In the genomic region with DNA sequence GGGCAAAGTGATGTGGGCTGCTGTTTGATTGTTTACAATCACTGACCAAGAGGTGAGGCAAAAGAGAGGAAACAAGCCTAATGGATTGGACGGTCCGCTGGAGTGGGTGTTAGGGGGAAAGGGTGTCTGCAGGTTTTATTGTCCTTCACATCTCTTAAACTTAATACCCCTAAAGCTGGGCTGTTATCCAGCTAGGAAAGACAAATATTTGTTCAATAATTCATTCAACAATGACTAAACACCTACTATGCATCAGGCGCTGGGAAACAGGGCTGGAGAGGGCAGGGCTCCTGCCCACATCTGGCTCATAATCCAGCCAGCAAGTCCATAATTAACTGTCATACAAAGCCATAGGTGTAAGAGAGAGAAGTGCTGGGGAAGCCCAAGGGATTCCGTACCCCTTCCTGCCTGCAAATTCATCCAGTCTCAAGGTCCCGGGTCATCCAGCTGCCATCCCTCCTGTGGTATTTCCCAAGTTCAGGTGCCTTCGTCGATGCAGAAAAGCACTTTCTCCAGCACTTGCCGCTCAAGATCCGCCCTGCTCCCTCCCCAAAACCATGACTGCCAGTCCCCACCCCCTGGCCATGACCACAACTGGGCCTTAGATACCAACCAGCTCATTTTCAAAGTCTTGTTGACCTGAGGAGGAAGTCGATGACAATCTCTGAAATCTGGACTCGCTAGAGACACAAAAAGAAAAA, we compare ENCODE assay signal across 10 cellular contexts. TPM values are rescaled to one million over a fixed set of nuclear protein-coding genes. Genes with fewer than 3 reads are reported as not detected.
DNase-seq lines count a peak whose midpoint lies in the region; ATAC-seq lines count a peak whose summit lies in the region.
"Had no signal": no experiment of that assay in that cellular context is flagged by ENCODE, and none has a peak within 500 bp of the region (broad histone marks: within the 10 kb centered on the region; RNA-seq: fewer than 3 reads in every experiment).

No MANE protein-coding gene starts in this region.

- no peaks in the 10 kb centered on the region for H3K27me3 ChIP-seq in GM23248 (replicated peaks; ENCODE audit: insufficient read depth)

- H3K36me3 ChIP-seq in GM23248 (ENCODE audit: low read depth) = peaks cover 2% of the 10 kb centered on the region; the same call in 1 of the 2 replicates

- no peaks in the 10 kb centered on the region for H3K9me2 ChIP-seq in GM23248 (ENCODE audit: insufficient read depth)

- no peaks in the 10 kb centered on the region for H3K9me3 Mint-ChIP-seq in activated CD4-positive, alpha-beta memory T cell treated with anti-CD3 and anti-CD28 coated beads for 36 hours
- no peaks in the 10 kb centered on the region for H3K9me3 Mint-ChIP-seq in natural killer cell treated with Interleukin-12 subunit alpha and Interleukin-12 subunit beta and Interleukin-15 and Interleukin-18, amount 100 ng/mL, for 72 hours
- H3K9me3 Mint-ChIP-seq in T-helper 2 cell treated with Interferon-gamma antibody and Interleukin-4, amounts not matched to agents 5 μg/mL and 100 μg/mL, for 36 hours = no peaks in the 10 kb centered on the region

- in situ Hi-C loops in GM23248 (cut with MboI) = no loop called here

- DNase-seq in GM23248 = peak; percentile 23
- DNase-seq in NCI-H2029 treated with DMSO at 0.1 percent for 48 hours (lab: John Stamatoyannopoulos, UW) = peak; percentile 60
- peak; percentile 34 for DNase-seq in activated CD4-positive, alpha-beta memory T cell treated with anti-CD3 and anti-CD28 coated beads for 36 hours
- no peak for DNase-seq in natural killer cell treated with Interleukin-12 subunit alpha and Interleukin-12 subunit beta and Interleukin-15 and Interleukin-18, amount 100 ng/mL, for 72 hours (ENCODE audit: low spot score)
- no peak for DNase-seq in kidney glomerular epithelial cell (lab: John Stamatoyannopoulos, UW)
- no peak for DNase-seq in hypothalamus (lab: John Stamatoyannopoulos, UW)
- no peak for DNase-seq in T-helper 2 cell treated with Interferon-gamma antibody and Interleukin-4, amounts not matched to agents 5 μg/mL and 100 μg/mL, for 36 hours (ENCODE audit: low spot score)

- peaks cover 48% of the 10 kb centered on the region for H3K4me1 Mint-ChIP-seq in activated CD4-positive, alpha-beta memory T cell treated with anti-CD3 and anti-CD28 coated beads for 36 hours (ENCODE audit: low read depth)
- peaks cover 17 to 20% of the 10 kb centered on the region in 2 donors for H3K4me1 Mint-ChIP-seq in natural killer cell treated with Interleukin-12 subunit alpha and Interleukin-12 subunit beta and Interleukin-15 and Interleukin-18, amount 100 ng/mL, for 72 hours (ENCODE audit: low read depth in 2 of 2)
- H3K4me1 Mint-ChIP-seq in T-helper 2 cell treated with Interferon-gamma antibody and Interleukin-4, amounts not matched to agents 5 μg/mL and 100 μg/mL, for 36 hours (ENCODE audit: low read depth) = peaks cover 27% of the 10 kb centered on the region

- H3K9me3 ChIP-seq in GM23248 (ENCODE audit: low read depth) = no peaks in the 10 kb centered on the region

- H3K27me3 Mint-ChIP-seq in activated CD4-positive, alpha-beta memory T cell treated with anti-CD3 and anti-CD28 coated beads for 36 hours = no peaks in the 10 kb centered on the region
- no peaks in the 10 kb centered on the region for H3K27me3 Mint-ChIP-seq in natural killer cell treated with Interleukin-12 subunit alpha and Interleukin-12 subunit beta and Interleukin-15 and Interleukin-18, amount 100 ng/mL, for 72 hours
- H3K27me3 Mint-ChIP-seq in T-helper 2 cell treated with Interferon-gamma antibody and Interleukin-4, amounts not matched to agents 5 μg/mL and 100 μg/mL, for 36 hours (ENCODE audit: low read depth) = no peaks in the 10 kb centered on the region

- H3F3A ChIP-seq in GM23248 (ENCODE audit: insufficient read depth) = no peaks in the 10 kb centered on the region

- no peaks in the 10 kb centered on the region for H3K79me2 ChIP-seq in GM23248 (ENCODE audit: insufficient read depth)

- POLR2A ChIA-PET in activated CD4-positive, alpha-beta memory T cell treated with anti-CD3 and anti-CD28 coated beads for 36 hours (lab: Charles Lee) = interaction anchor here (1.3 kb wide), 1 partner anchor 10 kb away, joined by 4 read pairs; a partner anchor contains a TSS

- peak overlapping the region; percentile 36 for H3K27ac Mint-ChIP-seq in activated CD4-positive, alpha-beta memory T cell treated with anti-CD3 and anti-CD28 coated beads for 36 hours
- no peak overlapping the region for H3K27ac Mint-ChIP-seq in natural killer cell treated with Interleukin-12 subunit alpha and Interleukin-12 subunit beta and Interleukin-15 and Interleukin-18, amount 100 ng/mL, for 72 hours
- H3K27ac Mint-ChIP-seq in T-helper 2 cell treated with Interferon-gamma antibody and Interleukin-4, amounts not matched to agents 5 μg/mL and 100 μg/mL, for 36 hours = no peak overlapping the region

- no peak overlapping the region for H3K4me3 ChIP-seq in GM23248
- H3K4me3 ChIP-seq: skin epidermis had no signal

- H3K4me2 ChIP-seq in GM23248 (ENCODE audit: unreplicated experiment) = no peak overlapping the region

- no peaks in the 10 kb centered on the region; the same call in 1 of the 2 replicates for H4K20me1 ChIP-seq in GM23248 (ENCODE audit: insufficient read depth)

- ATAC-seq in natural killer cell treated with Interleukin-12 subunit alpha and Interleukin-12 subunit beta and Interleukin-15 and Interleukin-18, amount 100 ng/mL, for 72 hours = peak in 1 of 2 donors; percentile 67

- H3K4me1 ChIP-seq in GM23248 (ENCODE audit: insufficient read depth) = no peaks in the 10 kb centered on the region

- H3K36me3 Mint-ChIP-seq in activated CD4-positive, alpha-beta memory T cell treated with anti-CD3 and anti-CD28 coated beads for 36 hours = peaks cover 23% of the 10 kb centered on the region
- H3K36me3 Mint-ChIP-seq in natural killer cell treated with Interleukin-12 subunit alpha and Interleukin-12 subunit beta and Interleukin-15 and Interleukin-18, amount 100 ng/mL, for 72 hours = no peaks in the 10 kb centered on the region
- peaks cover 57% of the 10 kb centered on the region for H3K36me3 Mint-ChIP-seq in T-helper 2 cell treated with Interferon-gamma antibody and Interleukin-4, amounts not matched to agents 5 μg/mL and 100 μg/mL, for 36 hours (ENCODE audit: low read depth)

- intact Hi-C loops in activated CD4-positive, alpha-beta memory T cell treated with anti-CD3 and anti-CD28 coated beads for 36 hours (cut with micrococcal nuclease) = no loop called here

- WGBS in GM23248 (ENCODE audit: low coverage in 1 of 2, low lambda C conversion rate in 2 of 2, missing lambda C conversion rate in 2 of 2), 2 experiments = 77 to 81% methylated on average over 11 of the region's 11 CpGs

- H3K9ac ChIP-seq in GM23248 = no peak overlapping the region

- CTCF ChIA-PET in activated CD4-positive, alpha-beta memory T cell treated with anti-CD3 and anti-CD28 coated beads for 36 hours (lab: Charles Lee) = interaction anchor here (0.6 to 0.8 kb wide), 3 partner anchors 11 to 541 kb away, joined by 3 read pairs; a partner anchor contains a TSS

- H3K4me3 Mint-ChIP-seq in activated CD4-positive, alpha-beta memory T cell treated with anti-CD3 and anti-CD28 coated beads for 36 hours = no peak overlapping the region
- H3K4me3 Mint-ChIP-seq in natural killer cell treated with Interleukin-12 subunit alpha and Interleukin-12 subunit beta and Interleukin-15 and Interleukin-18, amount 100 ng/mL, for 72 hours = peak overlapping the region; percentile 6
- H3K4me3 Mint-ChIP-seq in T-helper 2 cell treated with Interferon-gamma antibody and Interleukin-4, amounts not matched to agents 5 μg/mL and 100 μg/mL, for 36 hours = no peak overlapping the region

- no peak overlapping the region for H3K27ac ChIP-seq in GM23248

- no peak overlapping the region for H2AFZ ChIP-seq in GM23248

RNA-seq across cellular contexts. Expression of a gene that starts 10.7 kb away (rescaled TPM):
- total RNA-seq in GM23248 (2014; rRNA removed; shearing (Covaris generic)) = 9.7 and 11.9 TPM in 2 replicates
- polyA plus RNA-seq in GM23248 (2016; fragmentation: Nextera tagmentation; extraction: Ambion mirVana) = 8.5 and 13.5 TPM in 2 replicates
- total RNA-seq in activated CD4-positive, alpha-beta memory T cell treated with anti-CD3 and anti-CD28 coated beads for 36 hours = 10 to 100 TPM; 52.2 to 59.1 TPM
- 10 to 100 TPM; 42.7 to 53.6 TPM for total RNA-seq in natural killer cell treated with Interleukin-12 subunit alpha and Interleukin-12 subunit beta and Interleukin-15 and Interleukin-18, amount 100 ng/mL, for 72 hours

RNA-seq across cellular contexts. Expression of a gene that starts 17.4 kb away (rescaled TPM):
- total RNA-seq in GM23248 (2014; rRNA removed; shearing (Covaris generic)) = not detected in 2 replicates
- not detected in 2 replicates for polyA plus RNA-seq in GM23248 (2016; fragmentation: Nextera tagmentation; extraction: Ambion mirVana)
- total RNA-seq in activated CD4-positive, alpha-beta memory T cell treated with anti-CD3 and anti-CD28 coated beads for 36 hours = under 1 TPM in 1 of 2 experiments, not detected in 1; 0.19 TPM
- total RNA-seq in natural killer cell treated with Interleukin-12 subunit alpha and Interleukin-12 subunit beta and Interleukin-15 and Interleukin-18, amount 100 ng/mL, for 72 hours = not detected
- total RNA-seq: epithelial cell of proximal tubule, NCI-H460 had no signal

RNA-seq across cellular contexts. Expression of a gene that starts 52.5 kb away (rescaled TPM):
- 59.1 and 69.6 TPM in 2 replicates for total RNA-seq in GM23248 (2014; rRNA removed; shearing (Covaris generic))
- 55.5 and 61.1 TPM in 2 replicates for polyA plus RNA-seq in GM23248 (2016; fragmentation: Nextera tagmentation; extraction: Ambion mirVana)
- 100 to 1,000 TPM; 127 TPM for total RNA-seq in activated CD4-positive, alpha-beta memory T cell treated with anti-CD3 and anti-CD28 coated beads for 36 hours
- total RNA-seq in natural killer cell treated with Interleukin-12 subunit alpha and Interleukin-12 subunit beta and Interleukin-15 and Interleukin-18, amount 100 ng/mL, for 72 hours = 100 to 1,000 TPM; 102 to 127 TPM

Comparison
In these comparisons a context has a peak if more than half of its experiments do, and no peak if none do; other contexts are left out.
1. DNase-seq: peak in GM23248 (single experiment), NCI-H2029 treated with DMSO at 0.1 percent for 48 hours (single experiment) and activated CD4-positive, alpha-beta memory T cell treated with anti-CD3 and anti-CD28 coated beads for 36 hours (single experiment); none in natural killer cell treated with Interleukin-12 subunit alpha and Interleukin-12 subunit beta and Interleukin-15 and Interleukin-18, amount 100 ng/mL, for 72 hours (single experiment), kidney glomerular epithelial cell (single experiment), hypothalamus (0 of 51) and T-helper 2 cell treated with Interferon-gamma antibody and Interleukin-4, amounts not matched to agents 5 μg/mL and 100 μg/mL, for 36 hours (single experiment).